Comparison of ENCODE assay signal across 2 cellular contexts in the genomic region with DNA sequence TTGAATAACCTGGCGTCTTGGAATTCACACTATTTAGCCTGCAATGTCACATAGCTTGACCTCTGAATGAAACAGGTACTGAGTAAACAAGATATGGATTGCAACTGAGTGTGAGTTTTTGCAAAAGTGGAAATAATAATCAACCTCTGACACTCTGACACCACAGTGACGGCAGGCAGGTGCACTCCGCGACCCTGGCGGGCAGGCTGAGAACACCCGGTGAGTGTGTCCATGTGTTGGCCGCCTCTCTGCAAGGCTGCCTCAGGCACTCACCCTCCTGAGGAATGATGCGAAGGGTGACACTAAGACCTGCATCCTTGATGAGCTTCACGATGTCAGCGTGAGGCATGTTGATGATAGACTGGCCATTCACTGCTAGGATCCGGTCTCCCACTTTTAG.
TF ChIP-seq lines count a peak whose summit lies in the region.

No MANE protein-coding gene starts in this region.

TF ChIP-seq in A549, 52 proteins besides CTCF, POLR2A, EP300 and RAD21 (continued from another document):
- TF ChIP-seq HMGXB4 (CRISPR knock-in tag; IDR thresholded peaks at IDR 0.05; ENCODE audit: borderline replicate concordance), result no peak
- no peak for TF ChIP-seq KDM5A (IDR thresholded peaks at IDR 0.05)
- TF ChIP-seq ELK1 (IDR thresholded peaks at IDR 0.05; ENCODE audit: low read depth, low read length), result no peak
- no peak for TF ChIP-seq USF2 (IDR thresholded peaks at IDR 0.05)
- no peak for TF ChIP-seq ZSCAN20 (CRISPR knock-in tag; IDR thresholded peaks at IDR 0.05)
TF ChIP-seq in A549: peak in this region for 0.

TF ChIP-seq in WTC11, 78 proteins besides CTCF, POLR2A, EP300 and RAD21 (continued from another document):
- TF ChIP-seq ELF4 (CRISPR knock-in tag; IDR thresholded peaks at IDR 0.05; ENCODE audit: low read depth), result no peak
